13 cellular contexts compared by ENCODE assay signal in the genomic region with DNA sequence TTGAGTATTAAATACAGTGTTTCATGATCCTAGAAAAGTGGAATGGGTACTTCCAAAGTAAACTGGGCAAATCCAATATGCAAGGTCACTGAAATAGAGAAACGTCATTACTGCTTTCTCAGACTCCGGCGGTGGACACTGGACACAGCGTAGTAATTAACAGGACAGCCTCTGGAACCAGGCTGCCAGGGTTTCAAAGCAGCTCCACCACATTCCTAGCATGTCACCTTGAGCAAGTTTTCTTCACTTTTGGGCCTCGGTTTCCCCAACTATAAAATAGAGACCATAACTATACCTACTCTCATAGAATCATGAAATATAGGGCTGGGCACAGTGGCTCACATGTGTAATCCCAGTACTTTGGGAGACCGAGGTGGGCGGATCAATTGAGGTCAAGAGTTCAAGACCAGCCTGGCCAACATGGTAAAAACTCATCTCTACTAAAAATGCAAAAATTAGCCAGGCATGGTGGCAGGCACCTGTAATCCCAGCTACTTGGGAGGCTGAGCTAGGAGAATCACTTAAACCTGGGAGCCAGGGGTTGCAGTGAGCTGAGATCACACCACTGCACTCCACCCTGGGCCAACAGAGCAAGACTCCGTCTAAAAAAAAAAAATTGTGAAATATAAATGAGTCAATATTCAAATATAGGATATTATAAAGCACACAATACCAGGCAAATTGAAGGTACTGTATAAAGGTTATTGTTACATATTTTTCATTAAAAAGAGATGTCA. TPM values are rescaled to one million over a fixed set of nuclear protein-coding genes. Genes with fewer than 3 reads are reported as not detected.
DNase-seq lines count a peak whose midpoint lies in the region; ATAC-seq, FAIRE-seq and TF ChIP-seq lines count a peak whose summit lies in the region.
"Had no signal": no experiment of that assay in that cellular context is flagged by ENCODE, and none has a peak within 500 bp of the region (broad histone marks: within the 10 kb centered on the region; RNA-seq: fewer than 3 reads in every experiment).

No MANE protein-coding gene starts in this region.

- no peaks in the 10 kb centered on the region for H3K27me3 Mint-ChIP-seq in effector memory CD8-positive, alpha-beta T cell

- TF ChIP-seq CTCF in A549 (IDR thresholded peaks at IDR 0.05) (no peak), colonic mucosa (IDR thresholded peaks at IDR 0.05) (no peak), osteoblast (IDR thresholded peaks at IDR 0.05; ENCODE audit: extremely low read depth, low read depth, low read length) (no peak)

- no peak for TF ChIP-seq RAD21 in A549 (conservative IDR thresholded peaks at IDR 0.05 in 1 of 2, IDR thresholded peaks at IDR 0.05 in 1 of 2)

- H3K4me1 ChIP-seq in A549 (peaks cover 41% of the 10 kb centered on the region), colonic mucosa (peaks cover 8% of the 10 kb centered on the region), osteoblast (ENCODE audit: insufficient read depth, low read length) (peaks cover 63% of the 10 kb centered on the region)
- H3K4me1 ChIP-seq: BE2C had no signal

- H3K4me1 Mint-ChIP-seq in effector memory CD8-positive, alpha-beta T cell (ENCODE audit: low read depth in 2 of 2), result peaks cover 47 to 60% of the 10 kb centered on the region in 2 donors

- ATAC-seq in A549 (no peak), HG03095 (IDR thresholded peaks at IDR 0.05; ENCODE audit: unreplicated experiment) (no peak), HG02588 (IDR thresholded peaks at IDR 0.05; ENCODE audit: unreplicated experiment) (no peak)
- no peak for ATAC-seq in effector memory CD8-positive, alpha-beta T cell (replicated peaks)
- ATAC-seq: activated CD4-positive, CD25-positive, alpha-beta regulatory T cell treated with anti-CD3 and anti-CD28 coated beads, Interleukin-2, amount 50 U/mL, for 24 hours had no signal

- no peak overlapping the region for H3K4me3 Mint-ChIP-seq in effector memory CD8-positive, alpha-beta T cell
- H3K4me3 Mint-ChIP-seq: neural crest cell had no signal

- no peak for TF ChIP-seq EP300 in A549 (IDR thresholded peaks at IDR 0.05)

- H3K9me3 ChIP-seq in A549, result no peaks in the 10 kb centered on the region
- H3K9me3 ChIP-seq in KOPT-K1 (ENCODE audit: insufficient read depth, low read length, poor library complexity, severe bottlenecking), result no peaks in the 10 kb centered on the region
- H3K9me3 ChIP-seq in colonic mucosa, result no peaks in the 10 kb centered on the region
- no peaks in the 10 kb centered on the region for H3K9me3 ChIP-seq in osteoblast (ENCODE audit: low read depth, low read length)
- H3K9me3 ChIP-seq: BE2C had no signal

- H3K4me2 ChIP-seq in A549 (peak overlapping the region; percentile 80; the same call in 2 of the 3 replicates), osteoblast (ENCODE audit: insufficient read depth, low read length) (no peak overlapping the region)

- H3K27ac Mint-ChIP-seq in effector memory CD8-positive, alpha-beta T cell, result no peak overlapping the region

- peaks cover 3% of the 10 kb centered on the region for H3K36me3 Mint-ChIP-seq in effector memory CD8-positive, alpha-beta T cell (ENCODE audit: insufficient read depth)

- H3K27me3 ChIP-seq in colonic mucosa (no peaks in the 10 kb centered on the region), osteoblast (ENCODE audit: insufficient read depth, low read length) (no peaks in the 10 kb centered on the region)
- H3K27me3 ChIP-seq: BE2C had no signal

- no peak for DNase-seq in A549 (ENCODE audit: low read depth in 1 of 2, low spot score in 1 of 2)
- no peak for DNase-seq in colonic mucosa
- DNase-seq in osteoblast (ENCODE audit: insufficient read length, low spot score, missing footprints), result no peak
- no peak for DNase-seq in kidney glomerular epithelial cell (lab: John Stamatoyannopoulos, UW)
- DNase-seq in effector memory CD8-positive, alpha-beta T cell, result no peak
- DNase-seq: activated naive CD4-positive, alpha-beta T cell; BE2C; NCI-H2029 treated with DMSO at 0.1 percent for 48 hours had no signal

- TF ChIP-seq POLR2A in A549 (IDR thresholded peaks at IDR 0.05; ENCODE audit: low read length), result no peak

- no peaks in the 10 kb centered on the region for H3K9me3 Mint-ChIP-seq in effector memory CD8-positive, alpha-beta T cell

- WGBS in A549 (ENCODE audit: missing lambda C conversion rate), result 77% methylated on average over 8 of the region's 8 CpGs

- no peak overlapping the region for H2AFZ ChIP-seq in osteoblast (ENCODE audit: low read length)

- intact Hi-C loops in colonic mucosa (cut with DNase I), result no loop called here

- H4K20me1 ChIP-seq in osteoblast (ENCODE audit: insufficient read depth, low read length), result no peaks in the 10 kb centered on the region

- H3K27ac ChIP-seq in A549 (peak overlapping the region; percentile 82 to 88), KOPT-K1 (ENCODE audit: low read depth, low read length, poor library complexity, severe bottlenecking) (peak overlapping the region; percentile 87), colonic mucosa (peak overlapping the region; percentile 62), osteoblast (ENCODE audit: low read depth, low read length) (peak overlapping the region; percentile 68)

- H3K36me3 ChIP-seq in KOPT-K1 (ENCODE audit: insufficient read depth, low read length) (no peaks in the 10 kb centered on the region), colonic mucosa (no peaks in the 10 kb centered on the region), osteoblast (ENCODE audit: insufficient read depth, low read length) (no peaks in the 10 kb centered on the region)
- H3K36me3 ChIP-seq: BE2C had no signal

- CTCF ChIA-PET in A549 (lab: Yijun Ruan, JAX), result interaction anchor here (1.2 to 1.9 kb wide), 3 partner anchors 8 to 88 kb away, joined by 4 to 5 read pairs (median 4); no protein-coding TSS in a partner anchor

- no peak overlapping the region for H3K9ac ChIP-seq in colonic mucosa (ENCODE audit: low read depth in 2 of 2, low read length in 2 of 2)

- H3K4me3 ChIP-seq in A549, result no peak overlapping the region
- H3K4me3 ChIP-seq in colonic mucosa, result no peak overlapping the region
- no peak overlapping the region for H3K4me3 ChIP-seq in osteoblast (ENCODE audit: insufficient read depth, low read length)

- no peak for FAIRE-seq in A549 (lab: Jason Lieb, UNC)

- H3K79me2 ChIP-seq in osteoblast (ENCODE audit: insufficient read depth, low read length), result peaks cover 76% of the 10 kb centered on the region

- POLR2A ChIA-PET in A549 (lab: Yijun Ruan, JAX), result interaction anchor here (1.6 kb wide), 1 partner anchor 25 kb away, joined by 8 read pairs; a partner anchor contains a TSS

TF ChIP-seq in A549, 52 proteins besides CTCF, POLR2A, EP300 and RAD21:
- TF ChIP-seq CHD2 (IDR thresholded peaks at IDR 0.05; ENCODE audit: low read length, partially characterized antibody) (no peak), TP53 (CRISPR knock-in tag; IDR thresholded peaks at IDR 0.05) (no peak), RCOR1 (IDR thresholded peaks at IDR 0.05; ENCODE audit: low read depth, low read length) (no peak)

RNA-seq across cellular contexts. Expression of a gene that starts 24.9 kb away (rescaled TPM):
- polyA plus RNA-seq in A549 (2011; rRNA removed) (13.3 and 16.7 TPM in 2 replicates), A549 (2017; fragmentation: RNase III; extraction: RNeasy Plus Mini Kit Qiagen cat#74134 plus additional on column Dnase treatment) (8.1 to 13.4 TPM (median 11.2 TPM) in 3 replicates)
- 1.4 TPM in 2 replicates for polyA plus RNA-seq in A549 (2012; cell fraction: cytosol; rRNA removed)
- polyA plus RNA-seq in A549 (2012; cell fraction: nucleus; rRNA removed), result 0.55 and 0.75 TPM in 2 replicates
- 13.5 and 13.7 TPM in 2 replicates for polyA minus RNA-seq in A549 (2011; rRNA and poly(A)+ RNA removed)
- total RNA-seq in colonic mucosa (10 to 100 TPM; 18.7 to 28.3 TPM), osteoblast (16.8 and 21.0 TPM in 2 replicates)
